Comparison of ENCODE assay signal across 10 cellular contexts in the genomic region with DNA sequence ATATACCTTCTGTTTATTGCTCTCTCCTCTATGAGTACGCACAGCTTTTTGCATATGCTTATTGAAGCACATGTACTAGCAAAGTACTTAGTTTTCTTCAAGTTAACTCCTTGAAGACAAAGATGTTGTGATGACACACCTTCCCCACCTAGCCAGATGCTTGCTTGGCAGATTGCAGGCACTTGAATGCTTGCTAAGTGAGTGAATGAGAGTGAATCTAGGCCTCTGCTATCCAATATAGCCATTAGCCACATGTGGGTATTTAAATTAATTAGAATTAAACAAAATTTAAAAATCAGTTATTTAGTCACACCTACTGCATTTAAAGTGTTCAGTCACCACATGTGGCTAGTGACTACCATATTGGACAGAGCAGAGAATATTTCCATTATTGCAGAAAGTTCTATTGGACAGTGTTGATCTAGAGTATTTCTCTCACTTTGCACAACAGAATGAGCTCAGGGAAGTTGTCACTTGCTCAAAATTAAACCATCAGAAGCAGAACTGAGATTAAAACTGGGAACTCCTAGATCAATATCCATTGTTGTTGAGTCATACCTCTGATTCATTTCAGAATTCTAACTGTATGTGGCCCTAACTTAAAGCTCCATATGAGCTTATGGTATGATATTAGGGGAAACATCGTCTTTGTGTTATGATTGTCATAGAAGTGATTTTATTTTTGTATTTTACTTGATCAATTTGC. TPM values are rescaled to one million over a fixed set of nuclear protein-coding genes. Genes with fewer than 3 reads are reported as not detected.
DNase-seq lines count a peak whose midpoint lies in the region; ATAC-seq and TF ChIP-seq lines count a peak whose summit lies in the region.
"Had no signal": no experiment of that assay in that cellular context is flagged by ENCODE, and none has a peak within 500 bp of the region (broad histone marks: within the 10 kb centered on the region; RNA-seq: fewer than 3 reads in every experiment).

No MANE protein-coding gene starts in this region.

- ATAC-seq in GM19025 (IDR thresholded peaks at IDR 0.05; ENCODE audit: low read depth, unreplicated experiment) (peak; percentile 86), HG02571 (IDR thresholded peaks at IDR 0.05; ENCODE audit: unreplicated experiment) (peak; percentile 95), HG03521 (IDR thresholded peaks at IDR 0.05; ENCODE audit: unreplicated experiment) (peak; percentile 79), Right ventricle myocardium superior (ENCODE audit: poor library complexity) (no peak)
- ATAC-seq in natural killer cell treated with Interleukin-12 subunit alpha and Interleukin-12 subunit beta and Interleukin-15 and Interleukin-18, amount 100 ng/mL, for 72 hours: peak; percentile 65 to 87

- intact Hi-C loops in Right ventricle myocardium superior (cut with DNase I): no loop called here

- no peaks in the 10 kb centered on the region for H3K36me3 Mint-ChIP-seq in natural killer cell treated with Interleukin-12 subunit alpha and Interleukin-12 subunit beta and Interleukin-15 and Interleukin-18, amount 100 ng/mL, for 72 hours
- H3K36me3 Mint-ChIP-seq in neural progenitor cell: no peaks in the 10 kb centered on the region

- H3K4me3 ChIP-seq in neural progenitor cell: no peak overlapping the region
- H3K4me3 ChIP-seq: SJCRH30 had no signal

- TF ChIP-seq CTCF in neural progenitor cell (IDR thresholded peaks at IDR 0.05): no peak

- no peaks in the 10 kb centered on the region for H3K27me3 ChIP-seq in neural progenitor cell
- H3K27me3 ChIP-seq: SJCRH30 had no signal

- no peaks in the 10 kb centered on the region for H3K79me2 ChIP-seq in neural progenitor cell (ENCODE audit: low read depth)

- no peaks in the 10 kb centered on the region for H3K4me1 ChIP-seq in neural progenitor cell
- H3K4me1 ChIP-seq: SJCRH30 had no signal

- DNase-seq in natural killer cell treated with Interleukin-12 subunit alpha and Interleukin-12 subunit beta and Interleukin-15 and Interleukin-18, amount 100 ng/mL, for 72 hours (ENCODE audit: low spot score): no peak
- DNase-seq in neural progenitor cell (ENCODE audit: low spot score) (no peak), Right ventricle myocardium superior (no peak)
- DNase-seq in activated CD4-positive, alpha-beta T cell treated with anti-CD3 and anti-CD28 coated beads for 1 hour: no peak
- DNase-seq: effector memory CD4-positive, alpha-beta T cell; SJCRH30; substantia nigra had no signal

- no peaks in the 10 kb centered on the region for H3K9me3 Mint-ChIP-seq in natural killer cell treated with Interleukin-12 subunit alpha and Interleukin-12 subunit beta and Interleukin-15 and Interleukin-18, amount 100 ng/mL, for 72 hours
- peaks cover 2% of the 10 kb centered on the region for H3K9me3 Mint-ChIP-seq in neural progenitor cell

- no peak overlapping the region for H3K4me3 Mint-ChIP-seq in natural killer cell treated with Interleukin-12 subunit alpha and Interleukin-12 subunit beta and Interleukin-15 and Interleukin-18, amount 100 ng/mL, for 72 hours
- H3K4me3 Mint-ChIP-seq in neural progenitor cell: no peak overlapping the region

- no peaks in the 10 kb centered on the region for H3K9me3 ChIP-seq in neural progenitor cell (ENCODE audit: low read depth)
- H3K9me3 ChIP-seq: SJCRH30 had no signal

- H4K20me1 ChIP-seq in neural progenitor cell (ENCODE audit: low read depth): no peaks in the 10 kb centered on the region

- no peak overlapping the region for H3K9ac ChIP-seq in neural progenitor cell

- peaks cover 0 to 5% of the 10 kb centered on the region in 2 donors for H3K27me3 Mint-ChIP-seq in natural killer cell treated with Interleukin-12 subunit alpha and Interleukin-12 subunit beta and Interleukin-15 and Interleukin-18, amount 100 ng/mL, for 72 hours
- no peaks in the 10 kb centered on the region for H3K27me3 Mint-ChIP-seq in neural progenitor cell (ENCODE audit: insufficient read depth, low read depth)

- H3K4me1 Mint-ChIP-seq in natural killer cell treated with Interleukin-12 subunit alpha and Interleukin-12 subunit beta and Interleukin-15 and Interleukin-18, amount 100 ng/mL, for 72 hours (ENCODE audit: low read depth in 2 of 2): peaks cover 0 to 5% of the 10 kb centered on the region in 2 donors
- H3K4me1 Mint-ChIP-seq in neural progenitor cell: peaks cover 2% of the 10 kb centered on the region

- H2AFZ ChIP-seq in neural progenitor cell (replicated peaks): no peak overlapping the region

- no peaks in the 10 kb centered on the region for H3K36me3 ChIP-seq in neural progenitor cell
- H3K36me3 ChIP-seq: SJCRH30 had no signal

- H3K27ac ChIP-seq in neural progenitor cell: no peak overlapping the region
- H3K27ac ChIP-seq: SJCRH30 had no signal

- no peak overlapping the region for H3K4me2 ChIP-seq in neural progenitor cell

- H3K27ac Mint-ChIP-seq in natural killer cell treated with Interleukin-12 subunit alpha and Interleukin-12 subunit beta and Interleukin-15 and Interleukin-18, amount 100 ng/mL, for 72 hours: no peak overlapping the region
- H3K27ac Mint-ChIP-seq in neural progenitor cell: no peak overlapping the region

- no peaks in the 10 kb centered on the region for H3F3A ChIP-seq in neural progenitor cell (ENCODE audit: low read depth)

RNA-seq across cellular contexts. Expression of a gene that starts 8.6 kb away (rescaled TPM):
- total RNA-seq in natural killer cell treated with Interleukin-12 subunit alpha and Interleukin-12 subunit beta and Interleukin-15 and Interleukin-18, amount 100 ng/mL, for 72 hours: 10 to 100 TPM; 18.4 to 20.7 TPM
- 6.6 and 8.8 TPM in 2 replicates for total RNA-seq in neural progenitor cell (ENCODE audit: low replicate concordance)
- total RNA-seq in Right ventricle myocardium superior: 5.1 TPM
